ENCODE assay signal across 23 cellular contexts in genomic region chr16:22252317-22252716, GRCh38.
"Had no signal": no experiment of that assay in that cellular context is flagged by ENCODE, and none has a peak within 500 bp of the region (broad histone marks: within the 10 kb centered on the region; RNA-seq: fewer than 3 reads in every experiment).

No MANE protein-coding gene starts in this region.

- H3K27me3 Mint-ChIP-seq: activated B cell treated with CpG ODN at 0.5 μM for 24 hours; activated CD4-positive, alpha-beta memory T cell treated with anti-CD3 and anti-CD28 coated beads, Interleukin-2, amount 10 ng/mL, durations not matched to agents 7 days and 5 days; activated T-cell treated with anti-CD3 and anti-CD28 coated beads, Interleukin-2, amount 50 U/mL, for 24 hours; memory B cell; naive thymus-derived CD4-positive, alpha-beta T cell; stimulated activated memory B cell treated with anti-CD40 and anti-IgM and Interleukin-4, amounts not matched to agents 10 μg/mL and 1 μg/mL and 100 μg/mL, for 72 hours had no signal

- FAIRE-seq: colon, endometrium, pancreas had no signal

- DNase-seq: activated B cell treated with CpG ODN at 0.5 μM for 24 hours; activated CD4-positive, alpha-beta memory T cell treated with anti-CD3 and anti-CD28 coated beads, Interleukin-2, amount 10 ng/mL, durations not matched to agents 7 days and 5 days; activated CD4-positive, alpha-beta T cell treated with anti-CD3 and anti-CD28 coated beads for 4 hours; activated naive CD4-positive, alpha-beta T cell treated with anti-CD3 and anti-CD28 coated beads for 36 hours; activated T-cell treated with anti-CD3 and anti-CD28 coated beads, Interleukin-2, amount 50 U/mL, for 24 hours; body of pancreas; dorsolateral prefrontal cortex; erythroblast; foreskin melanocyte; hypothalamus; left ventricle myocardium superior; naive thymus-derived CD4-positive, alpha-beta T cell; pancreas; sigmoid colon; stimulated activated CD4-positive, alpha-beta T cell treated with anti-CD3 and anti-CD28 coated beads, Interleukin-4, amount 100 ng/mL, for 24 hours; SW 1271; T-helper 2 cell; upper lobe of right lung had no signal

- H3K4me3 Mint-ChIP-seq: activated B cell treated with CpG ODN at 0.5 μM for 24 hours; activated CD4-positive, alpha-beta memory T cell treated with anti-CD3 and anti-CD28 coated beads, Interleukin-2, amount 10 ng/mL, durations not matched to agents 7 days and 5 days; activated naive CD4-positive, alpha-beta T cell treated with anti-CD3 and anti-CD28 coated beads for 36 hours; activated T-cell treated with anti-CD3 and anti-CD28 coated beads, Interleukin-2, amount 50 U/mL, for 24 hours; memory B cell; naive thymus-derived CD4-positive, alpha-beta T cell; stimulated activated memory B cell treated with anti-CD40 and anti-IgM and Interleukin-4, amounts not matched to agents 10 μg/mL and 1 μg/mL and 100 μg/mL, for 72 hours had no signal

- H3K4me3 ChIP-seq: body of pancreas, dorsolateral prefrontal cortex, pancreas, sigmoid colon, upper lobe of right lung had no signal

- ATAC-seq: body of pancreas; left ventricle myocardium superior; naive thymus-derived CD4-positive, alpha-beta T cell; pancreas; stimulated activated memory B cell treated with anti-CD40 and anti-IgM and Interleukin-4, amounts not matched to agents 10 μg/mL and 1 μg/mL and 100 μg/mL, for 72 hours; upper lobe of right lung had no signal

- H3K27ac Mint-ChIP-seq: activated B cell treated with CpG ODN at 0.5 μM for 24 hours; activated CD4-positive, alpha-beta memory T cell treated with anti-CD3 and anti-CD28 coated beads, Interleukin-2, amount 10 ng/mL, durations not matched to agents 7 days and 5 days; activated naive CD4-positive, alpha-beta T cell treated with anti-CD3 and anti-CD28 coated beads for 36 hours; activated T-cell treated with anti-CD3 and anti-CD28 coated beads, Interleukin-2, amount 50 U/mL, for 24 hours; memory B cell; stimulated activated memory B cell treated with anti-CD40 and anti-IgM and Interleukin-4, amounts not matched to agents 10 μg/mL and 1 μg/mL and 100 μg/mL, for 72 hours had no signal

- H3K9me3 ChIP-seq: body of pancreas, neutrophil, pancreas, sigmoid colon, upper lobe of right lung had no signal

- H3K4me1 ChIP-seq: body of pancreas, pancreas, sigmoid colon, upper lobe of right lung had no signal

- H3K27me3 ChIP-seq: body of pancreas, dorsolateral prefrontal cortex, neutrophil, pancreas, sigmoid colon, upper lobe of right lung had no signal

- H3K4me1 Mint-ChIP-seq: memory B cell; stimulated activated memory B cell treated with anti-CD40 and anti-IgM and Interleukin-4, amounts not matched to agents 10 μg/mL and 1 μg/mL and 100 μg/mL, for 72 hours had no signal

- H3K27ac ChIP-seq: body of pancreas, dorsolateral prefrontal cortex, neutrophil, pancreas, sigmoid colon, upper lobe of right lung had no signal
